Comparison of ENCODE assay signal across 8 cellular contexts in genomic region chr19:32676186-32676894, GRCh38. TPM values are rescaled to one million over a fixed set of nuclear protein-coding genes. Genes with fewer than 3 reads are reported as not detected.
DNase-seq lines count a peak whose midpoint lies in the region; ATAC-seq, FAIRE-seq and TF ChIP-seq lines count a peak whose summit lies in the region.

No MANE protein-coding gene starts in this region.

- peak overlapping the region; percentile 96 for H3K4me3 ChIP-seq in BJ (ENCODE audit: low read depth, low read length)
- peak overlapping the region; percentile 94 for H3K4me3 ChIP-seq in left ventricle myocardium inferior
- peak overlapping the region; percentile 69 to 95 (median 78) for H3K4me3 ChIP-seq in gastrocnemius medialis

- H3K4me1 ChIP-seq in left ventricle myocardium inferior (peaks cover 60% of the 10 kb centered on the region), gastrocnemius medialis (peaks cover 31 to 41% of the 10 kb centered on the region in 2 donors)

- ATAC-seq in HG02852 (IDR thresholded peaks at IDR 0.05; ENCODE audit: unreplicated experiment) (peak; percentile 0), gastrocnemius medialis (peak; percentile 15 to 21)

- CTCF ChIA-PET in BJ (lab: Yijun Ruan, JAX), result interaction anchor here (1.6 kb wide), 1 partner anchor 15 kb away, joined by 6 read pairs; the partner anchor contains the start of gene NUDT19

- no peaks in the 10 kb centered on the region for H3K9me3 ChIP-seq in left ventricle myocardium inferior (replicated peaks)
- no peaks in the 10 kb centered on the region for H3K9me3 ChIP-seq in gastrocnemius medialis

- DNase-seq in BJ (ENCODE audit: low read depth), result no peak
- DNase-seq in activated T-cell treated with anti-CD3 and anti-CD28 coated beads, Interleukin-2, amount 50 U/mL, for 1 hour, result peak; percentile 60
- no peak for DNase-seq in left ventricle myocardium inferior
- DNase-seq in gastrocnemius medialis, result peak in 1 of 2 donors; percentile 41
- no peak for DNase-seq in H54 (ENCODE audit: insufficient read length, low spot score)
- DNase-seq in medulla oblongata (ENCODE audit: extremely low spot score), result no peak
- no peak for DNase-seq in C1 segment of cervical spinal cord (lab: John Stamatoyannopoulos, UW)

- H3K27ac ChIP-seq in left ventricle myocardium inferior (replicated peaks) (peak overlapping the region; percentile 93), gastrocnemius medialis (peak overlapping the region; percentile 88 to 97 (median 94))

- in situ Hi-C loops in gastrocnemius medialis (cut with MboI; ENCODE audit: low sequenced_read_pairs in 4 of 4), result loop anchor here in 1 of 4 donors (25.0 kb wide), 1 partner anchor 314 kb away; no protein-coding TSS in a partner anchor

- TF ChIP-seq POLR2A in gastrocnemius medialis (IDR thresholded peaks at IDR 0.05) (no peak), H54 (IDR thresholded peaks at IDR 0.05; ENCODE audit: low read depth, low read length) (no peak)

- H3K27me3 ChIP-seq in BJ (ENCODE audit: control insufficient read depth, insufficient read depth, low read length), result peaks cover 18% of the 10 kb centered on the region
- peaks cover 32% of the 10 kb centered on the region for H3K27me3 ChIP-seq in left ventricle myocardium inferior (ENCODE audit: low read depth)
- H3K27me3 ChIP-seq in gastrocnemius medialis, result peaks cover 0 to 2% (median 0%) of the 10 kb centered on the region in 3 donors

- H3K36me3 ChIP-seq in BJ (ENCODE audit: control insufficient read depth, insufficient read depth, low read length) (no peaks in the 10 kb centered on the region), left ventricle myocardium inferior (peaks cover 3% of the 10 kb centered on the region), gastrocnemius medialis (no peaks in the 10 kb centered on the region)

- TF ChIP-seq CTCF in BJ (IDR thresholded peaks at IDR 0.05; ENCODE audit: insufficient read depth, low read depth, low read length) (no peak), left ventricle myocardium inferior (IDR thresholded peaks at IDR 0.05; ENCODE audit: borderline replicate concordance) (no peak), gastrocnemius medialis (IDR thresholded peaks at IDR 0.05 in 4 of 5, conservative IDR thresholded peaks at IDR 0.05 in 1 of 5) (peak in 2 of 5 experiments; percentile 27 to 37)

- POLR2A ChIA-PET in BJ (lab: Charles Lee), result no interaction called here

- intact Hi-C loops in left ventricle myocardium inferior (cut with micrococcal nuclease), result no loop called here
- intact Hi-C loops in gastrocnemius medialis (cut with DNase I; ENCODE audit: low total_unique reads), result loop anchor here (5.0 kb wide), 1 partner anchor 626 kb away; the partner anchor contains the start of gene CEBPA

- FAIRE-seq in H54 (lab: Jason Lieb, UNC), result no peak

RNA-seq across cellular contexts. Expression of gene RGS9BP, which starts 0.7 kb away (rescaled TPM):
- polyA plus RNA-seq in BJ (2011; rRNA removed), result 0.11 and 0.12 TPM in 2 replicates
- polyA minus RNA-seq in BJ (2011; rRNA and poly(A)+ RNA removed), result 0.19 TPM in 1 of 2 replicates, not detected in the other
- 8.6 TPM for total RNA-seq in left ventricle myocardium inferior
- 10 to 100 TPM in 1 of 4 donors, 1 to 10 TPM in 3; 3.9 to 10.6 (median 6.0) TPM for total RNA-seq in gastrocnemius medialis

RNA-seq across cellular contexts. Expression of gene ANKRD27, which starts 1.4 kb away (rescaled TPM):
- 25.7 and 27.1 TPM in 2 replicates for polyA plus RNA-seq in BJ (2011; rRNA removed)
- 27.6 and 38.4 TPM in 2 replicates for polyA minus RNA-seq in BJ (2011; rRNA and poly(A)+ RNA removed)
- total RNA-seq in left ventricle myocardium inferior (18.0 TPM), gastrocnemius medialis (10 to 100 TPM; 36.4 to 78.3 (median 53.5) TPM)

RNA-seq across cellular contexts. Expression of gene NUDT19, which starts 15.3 kb away (rescaled TPM):
- 4.7 and 5.9 TPM in 2 replicates for polyA plus RNA-seq in BJ (2011; rRNA removed)
- polyA minus RNA-seq in BJ (2011; rRNA and poly(A)+ RNA removed), result 4.4 and 4.8 TPM in 2 replicates
- total RNA-seq in left ventricle myocardium inferior (22.7 TPM), gastrocnemius medialis (10 to 100 TPM; 28.8 to 34.8 (median 29.2) TPM)

RNA-seq across cellular contexts. Expression of gene TDRD12, which starts 43.2 kb away (rescaled TPM):
- 0.04 TPM in 1 of 2 replicates, not detected in the other for polyA plus RNA-seq in BJ (2011; rRNA removed)
- polyA minus RNA-seq in BJ (2011; rRNA and poly(A)+ RNA removed), result 0.05 TPM in 1 of 2 replicates, not detected in the other
- not detected for total RNA-seq in left ventricle myocardium inferior
- total RNA-seq in gastrocnemius medialis, result 1 to 10 TPM in 1 of 4 donors, under 1 TPM in 3; 0.10 to 1.0 (median 0.37) TPM
